22 cellular contexts compared by ENCODE assay signal in the genomic region with DNA sequence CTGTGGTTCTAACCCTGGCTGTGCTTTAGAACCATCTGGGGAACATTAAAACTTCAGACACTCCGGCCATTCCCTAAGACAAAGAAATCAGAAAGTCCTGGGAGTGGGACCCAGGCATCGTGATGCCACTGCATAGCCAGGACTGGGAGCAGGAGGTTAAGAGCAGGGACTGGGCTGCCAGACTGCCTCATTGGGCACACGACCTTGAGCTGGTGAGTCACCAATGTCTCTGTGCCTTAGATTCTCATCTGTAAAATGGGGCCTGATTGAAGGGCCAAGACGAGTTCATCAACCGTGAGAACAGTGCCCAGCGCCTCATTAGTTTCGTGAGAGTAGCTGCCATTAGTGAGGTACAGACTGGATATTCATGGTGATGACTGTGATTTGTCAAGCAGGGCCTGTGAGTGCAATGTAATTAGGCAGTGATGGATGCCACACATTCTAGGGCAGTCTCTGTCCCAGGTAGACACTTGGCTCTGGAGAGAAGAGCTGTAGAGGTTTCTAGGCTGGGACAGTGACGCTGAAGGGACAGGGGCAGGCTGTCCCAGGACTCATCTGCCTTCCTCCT.
DNase-seq lines count a peak whose midpoint lies in the region; TF ChIP-seq lines count a peak whose summit lies in the region.
"Had no signal": no experiment of that assay in that cellular context is flagged by ENCODE, and none has a peak within 500 bp of the region (broad histone marks: within the 10 kb centered on the region; RNA-seq: fewer than 3 reads in every experiment).

No MANE protein-coding gene starts in this region.

- H3K27me3 Mint-ChIP-seq in H9 (ENCODE audit: low read depth) (peaks cover 7% of the 10 kb centered on the region), chondrocyte (ENCODE audit: low read depth) (no peaks in the 10 kb centered on the region), mesothelial cell of epicardium (ENCODE audit: low read depth) (no peaks in the 10 kb centered on the region), immature natural killer cell (ENCODE audit: low read depth in 3 of 3) (peaks cover 5 to 10% (median 6%) of the 10 kb centered on the region in 3 donors)
- H3K27me3 Mint-ChIP-seq: CD4-positive, alpha-beta T cell; T-cell had no signal

- peak overlapping the region; percentile 41; the same call in 1 of the 2 replicates for H3K14ac ChIP-seq in H9 (ENCODE audit: insufficient read depth, low read length)

- H3K4me2 ChIP-seq in H9 (ENCODE audit: insufficient read depth, insufficient read length, low read length) = no peak overlapping the region

- H3K9ac ChIP-seq in H9 (ENCODE audit: extremely low read depth, insufficient read length, low read length) = no peak overlapping the region

- no peak overlapping the region for H4K8ac ChIP-seq in H9 (replicated peaks; ENCODE audit: insufficient read length, low read depth, low read length)

- no peak overlapping the region for H2BK12ac ChIP-seq in H9 (ENCODE audit: insufficient read length, low read depth, low read length)

- H2BK20ac ChIP-seq in H9 (ENCODE audit: low read depth, low read length, poor library complexity, severe bottlenecking) = no peak overlapping the region

- no peak overlapping the region for H3K4me3 Mint-ChIP-seq in H9
- no peak overlapping the region for H3K4me3 Mint-ChIP-seq in chondrocyte (ENCODE audit: unreplicated experiment)
- H3K4me3 Mint-ChIP-seq in mesothelial cell of epicardium = no peak overlapping the region
- H3K4me3 Mint-ChIP-seq in immature natural killer cell = no peak overlapping the region
- H3K4me3 Mint-ChIP-seq: activated CD4-positive, alpha-beta memory T cell treated with anti-CD3 and anti-CD28 coated beads for 36 hours; CD4-positive, alpha-beta T cell; T-cell had no signal

- DNase-seq in H9 (no peak), chondrocyte (ENCODE audit: low spot score) (no peak), mesothelial cell of epicardium (ENCODE audit: low spot score in 2 of 2, unreplicated experiment in 2 of 2) (no peak), spleen (peak; percentile 34), immature natural killer cell (no peak), NCI-H128 (lab: John Stamatoyannopoulos, UW; ENCODE audit: unreplicated experiment) (no peak), GM13977 (ENCODE audit: low spot score) (no peak), GM19238 (ENCODE audit: insufficient read length, low spot score) (no peak)
- DNase-seq: activated CD4-positive, alpha-beta memory T cell treated with anti-CD3 and anti-CD28 coated beads for 36 hours; activated gamma-delta T cell treated with Interleukin-2 at 50 U/mL for 16 hours; CD4-positive, alpha-beta T cell; central memory CD4-positive, alpha-beta T cell; erythroblast; GDM1; left colon; NCI-H146; NCI-H82; Right ventricle myocardium superior; stimulated activated CD4-positive, alpha-beta T cell treated with anti-CD3 and anti-CD28 coated beads, Interleukin-15, amount 100 ng/mL, for 24 hours; T-cell; WERI-Rb-1 had no signal

- H3K27ac ChIP-seq in H9 (ENCODE audit: insufficient read length, low read depth, low read length) (no peak overlapping the region), spleen (no peak overlapping the region)

- H2AK5ac ChIP-seq in H9 (ENCODE audit: insufficient read length, low read length) = no peak overlapping the region

- WGBS in H9 (ENCODE audit: extremely low coverage, insufficient read length, low lambda C conversion rate) = no CpG with 5 or more reads among the region's 8 CpGs
- 68 to 87% (median 83%) methylated on average over 8 of the region's 8 CpGs for WGBS in spleen, 5 donors

- no peaks in the 10 kb centered on the region for H3K27me3 ChIP-seq in H9 (ENCODE audit: insufficient read depth, low read length)
- peaks cover 0 to 4% (median 0%) of the 10 kb centered on the region in 7 donors for H3K27me3 ChIP-seq in spleen (replicated peaks in 1 of 7)
- H3K27me3 ChIP-seq: MG63 had no signal

- no peaks in the 10 kb centered on the region for H4K20me1 ChIP-seq in H9 (ENCODE audit: control insufficient read depth, insufficient read depth, insufficient read length)

- intact Hi-C loops in spleen (cut with DNase I; ENCODE audit: low total_unique reads) = no loop called here

- H3K23ac ChIP-seq in H9 (ENCODE audit: insufficient read length, low read depth, low read length) = no peak overlapping the region

- H3K18ac ChIP-seq in H9 (ENCODE audit: insufficient read length, low read depth, low read length) = no peak overlapping the region

- H3K4me1 ChIP-seq in H9 (ENCODE audit: insufficient read depth, low read length) (no peaks in the 10 kb centered on the region), spleen (no peaks in the 10 kb centered on the region)

- no peak overlapping the region for H2BK120ac ChIP-seq in H9 (ENCODE audit: low read depth, low read length, poor library complexity, severe bottlenecking)

- H3K9me3 ChIP-seq in H9 (ENCODE audit: control insufficient read depth, low read depth, low read length) (no peaks in the 10 kb centered on the region), spleen (peaks cover 0 to 30% (median 21%) of the 10 kb centered on the region in 8 donors)

- H3K4ac ChIP-seq in H9 (ENCODE audit: low read depth, low read length) = no peak overlapping the region

- no peak overlapping the region for H2BK15ac ChIP-seq in H9 (ENCODE audit: low read depth, low read length)

- no peaks in the 10 kb centered on the region for H3K79me1 ChIP-seq in H9 (ENCODE audit: insufficient read depth, low read depth, low read length, poor library complexity, severe bottlenecking)

- no peak overlapping the region for H3K56ac ChIP-seq in H9 (ENCODE audit: insufficient read length, low read depth, low read length)

- H3K36me3 Mint-ChIP-seq in H9 (ENCODE audit: insufficient read depth in 1 of 3, low read depth in 3 of 3) = peaks cover 1 to 16% (median 14%) of the 10 kb centered on the region in 3 experiments; a peak in 6 of 7 replicates
- peaks cover 10% of the 10 kb centered on the region for H3K36me3 Mint-ChIP-seq in chondrocyte (ENCODE audit: low read depth)
- peaks cover 12% of the 10 kb centered on the region for H3K36me3 Mint-ChIP-seq in mesothelial cell of epicardium
- H3K36me3 Mint-ChIP-seq in immature natural killer cell = peaks cover 5 to 7% (median 6%) of the 10 kb centered on the region in 3 donors

- peaks cover 15 to 17% of the 10 kb centered on the region in 2 experiments for H3K9me3 Mint-ChIP-seq in H9
- H3K9me3 Mint-ChIP-seq in chondrocyte (ENCODE audit: low read depth) = peaks cover 15% of the 10 kb centered on the region
- H3K9me3 Mint-ChIP-seq in mesothelial cell of epicardium = peaks cover 19% of the 10 kb centered on the region
- H3K9me3 Mint-ChIP-seq in immature natural killer cell = peaks cover 7 to 26% (median 18%) of the 10 kb centered on the region in 6 donors

- no peak overlapping the region for H2BK5ac ChIP-seq in H9 (ENCODE audit: insufficient read length, low read length)

- in situ Hi-C loops in GM13977 (cut with MboI; ENCODE audit: low pct_unique_long_range_greater_than_20kb, low sequenced_read_pairs, unreplicated experiment) = no loop called here

- TF ChIP-seq POLR2A in spleen (IDR thresholded peaks at IDR 0.05) = no peak

- H3K4me1 Mint-ChIP-seq in H9 = peaks cover 33 to 34% of the 10 kb centered on the region in 2 experiments
- peaks cover 17% of the 10 kb centered on the region for H3K4me1 Mint-ChIP-seq in chondrocyte (ENCODE audit: low read depth)
- H3K4me1 Mint-ChIP-seq in mesothelial cell of epicardium = peaks cover 14% of the 10 kb centered on the region
- no peaks in the 10 kb centered on the region for H3K4me1 Mint-ChIP-seq in immature natural killer cell
- H3K4me1 Mint-ChIP-seq: T-cell had no signal

- H3K23me2 ChIP-seq in H9 (ENCODE audit: insufficient read length, low read depth, low read length, poor library complexity, severe bottlenecking) = no peaks in the 10 kb centered on the region

- TF ChIP-seq CTCF in H9 (conservative IDR thresholded peaks at IDR 0.05) (no peak), chondrocyte (IDR thresholded peaks at IDR 0.05) (no peak), mesothelial cell of epicardium (IDR thresholded peaks at IDR 0.05; ENCODE audit: unreplicated experiment) (no peak), spleen (IDR thresholded peaks at IDR 0.05 in 8 of 11, conservative IDR thresholded peaks at IDR 0.05 in 3 of 11) (no peak), GM13977 (IDR thresholded peaks at IDR 0.05; ENCODE audit: extremely low read depth, insufficient read depth, missing control alignments) (no peak)

- no peak overlapping the region for H4K91ac ChIP-seq in H9 (ENCODE audit: insufficient read length, low read depth, low read length)

- H4K5ac ChIP-seq in H9 (ENCODE audit: insufficient read length, low read depth, low read length) = no peak overlapping the region

- no peaks in the 10 kb centered on the region for H3K79me2 ChIP-seq in H9 (ENCODE audit: insufficient read depth, low read length)

- no peak overlapping the region for H2AFZ ChIP-seq in H9 (ENCODE audit: low read length)

- H3T11ph ChIP-seq in H9 (ENCODE audit: low read length) = no peak overlapping the region

- no peak overlapping the region for H3K4me3 ChIP-seq in spleen
- H3K4me3 ChIP-seq: MG63 had no signal

- no peak overlapping the region for H3K27ac Mint-ChIP-seq in H9
- peak overlapping the region; percentile 78 for H3K27ac Mint-ChIP-seq in chondrocyte (ENCODE audit: unreplicated experiment)
- H3K27ac Mint-ChIP-seq in mesothelial cell of epicardium = peak overlapping the region; percentile 93
- H3K27ac Mint-ChIP-seq in immature natural killer cell = no peak overlapping the region
- H3K27ac Mint-ChIP-seq: activated CD4-positive, alpha-beta memory T cell treated with anti-CD3 and anti-CD28 coated beads for 36 hours; CD4-positive, alpha-beta T cell; T-cell had no signal

- H3K36me3 ChIP-seq in spleen = no peaks in the 10 kb centered on the region
- H3K36me3 ChIP-seq: MG63, WERI-Rb-1 had no signal

Comparison
In these comparisons a context has a peak if more than half of its experiments do, and no peak if none do; other contexts are left out.
1. H3K27ac Mint-ChIP-seq: peak in chondrocyte (single experiment) and mesothelial cell of epicardium (single experiment); none in H9 (0 of 3) and immature natural killer cell (0 of 6).